ENCODE assay signal across 8 cellular contexts in genomic region chr3:10883478-10884234, GRCh38.
DNase-seq lines count a peak whose midpoint lies in the region; ATAC-seq, FAIRE-seq and TF ChIP-seq lines count a peak whose summit lies in the region.

No MANE protein-coding gene starts in this region.

- H3K36me3 ChIP-seq in body of pancreas (replicated peaks in 1 of 2; ENCODE audit: insufficient read depth in 1 of 2, low read depth in 2 of 2) = no peaks in the 10 kb centered on the region

- no peaks in the 10 kb centered on the region for H3K36me3 Mint-ChIP-seq in mesothelial cell of epicardium

- no peak overlapping the region for H3K4me3 ChIP-seq in body of pancreas

- intact Hi-C loops in body of pancreas (cut with DNase I) = loop anchor here (10.0 kb wide), 1 partner anchor 119 kb away; no protein-coding TSS in a partner anchor

- no peaks in the 10 kb centered on the region for H3K4me1 ChIP-seq in body of pancreas

- ATAC-seq in body of pancreas = no peak
- no peak for ATAC-seq in GM21786 (IDR thresholded peaks at IDR 0.05; ENCODE audit: unreplicated experiment)
- no peak for ATAC-seq in HG02798 (IDR thresholded peaks at IDR 0.05; ENCODE audit: poor library complexity, unreplicated experiment)

- no peak overlapping the region for H3K27ac Mint-ChIP-seq in mesothelial cell of epicardium

- H3K9me3 Mint-ChIP-seq in mesothelial cell of epicardium = no peaks in the 10 kb centered on the region

- WGBS in body of pancreas, 2 donors = 40 to 48% methylated on average over 7 of the region's 7 CpGs

- H3K27ac ChIP-seq in body of pancreas = no peak overlapping the region

- peak; percentile 8 for DNase-seq in EL
- DNase-seq in HTR-8/SVneo (ENCODE audit: insufficient read length, low spot score) = peak; percentile 10
- peak in 1 of 4 donors; percentile 5 for DNase-seq in body of pancreas
- DNase-seq in mesothelial cell of epicardium (ENCODE audit: low spot score in 2 of 2, unreplicated experiment in 2 of 2) = no peak
- DNase-seq in NCI-H1048 (lab: John Stamatoyannopoulos, UW) = no peak
- DNase-seq in activated CD4-positive, alpha-beta T cell treated with anti-CD3 and anti-CD28 coated beads, Interleukin-2, amount 50 U/mL, for 4 hours = no peak

- no peaks in the 10 kb centered on the region for H3K4me1 Mint-ChIP-seq in mesothelial cell of epicardium

- no peaks in the 10 kb centered on the region for H3K9me3 ChIP-seq in body of pancreas

- H3K4me3 Mint-ChIP-seq in mesothelial cell of epicardium = no peak overlapping the region

- peaks cover 51% of the 10 kb centered on the region for H3K27me3 Mint-ChIP-seq in mesothelial cell of epicardium (ENCODE audit: low read depth)

- TF ChIP-seq CTCF in body of pancreas (IDR thresholded peaks at IDR 0.05) (peak in 5 of 7 experiments; percentile 7 to 35 (median 11)), mesothelial cell of epicardium (IDR thresholded peaks at IDR 0.05; ENCODE audit: unreplicated experiment) (peak; percentile 16)

- FAIRE-seq in HTR-8/SVneo (lab: Jason Lieb, UNC) = no peak

- no peaks in the 10 kb centered on the region for H3K27me3 ChIP-seq in body of pancreas

- TF ChIP-seq POLR2A in body of pancreas (IDR thresholded peaks at IDR 0.05) = no peak

Comparison
In these comparisons a context has a peak if more than half of its experiments do, and no peak if none do; other contexts are left out.
1. DNase-seq: peak in EL (single experiment) and HTR-8/SVneo (single experiment); none in mesothelial cell of epicardium (0 of 2), NCI-H1048 (single experiment) and activated CD4-positive, alpha-beta T cell treated with anti-CD3 and anti-CD28 coated beads, Interleukin-2, amount 50 U/mL, for 4 hours (0 of 2).